Comparison of ENCODE assay signal across 1 cellular context in genomic region chr19:36574762-36575161, GRCh38.
A peak's percentile ranks its signal among the peaks of the same experiment; 100 is the strongest.
TF ChIP-seq lines count a peak whose summit lies in the region.

No MANE protein-coding gene starts in this region.

TF ChIP-seq in K562, 482 proteins besides CTCF, POLR2A, EP300 and RAD21:
- TF ChIP-seq MTA2 (IDR thresholded peaks at IDR 0.05; ENCODE audit: low read depth) = no peak
- TF ChIP-seq NFIC (IDR thresholded peaks at IDR 0.05) = 0 out of 2 replicates have a peak, but pooled peaks have one; percentile 26
